In the genomic region with DNA sequence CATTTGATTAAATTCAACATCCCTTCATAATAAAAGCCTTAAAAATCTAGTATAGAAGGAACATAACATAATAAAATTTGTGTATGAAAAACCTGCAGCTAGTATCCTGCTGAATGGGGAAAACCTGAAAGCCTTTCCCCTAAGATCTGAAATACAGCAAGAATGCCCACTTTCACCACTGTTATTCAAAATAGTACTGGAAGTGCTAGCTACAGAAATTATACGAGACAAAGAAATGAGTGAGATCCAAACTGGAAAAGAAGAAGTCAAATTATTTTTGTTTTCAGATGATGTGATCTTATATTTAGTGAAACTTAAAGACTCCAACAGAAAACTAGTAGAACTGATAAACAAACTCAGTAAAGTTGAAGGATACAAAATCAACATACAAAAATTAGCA, we compare ENCODE assay signal across 19 cellular contexts.
A peak's percentile ranks its signal among the peaks of the same experiment; 100 is the strongest.
DNase-seq lines count a peak whose midpoint lies in the region; ATAC-seq and TF ChIP-seq lines count a peak whose summit lies in the region.
"Had no signal": no experiment of that assay in that cellular context is flagged by ENCODE, and none has a peak within 500 bp of the region (broad histone marks: within the 10 kb centered on the region; RNA-seq: fewer than 3 reads in every experiment).

No MANE protein-coding gene starts in this region.

- no peaks in the 10 kb centered on the region for H3K79me2 ChIP-seq in OCI-LY3 (ENCODE audit: low read length)

- H4K20me1 ChIP-seq in OCI-LY3 (ENCODE audit: insufficient read depth, low read length) = no peaks in the 10 kb centered on the region

- H3K4me2 ChIP-seq in OCI-LY3 (ENCODE audit: low read length) = 0 out of 2 replicates have a peak overlapping the region, but pooled peaks have one; percentile 1
- H3K4me2 ChIP-seq: GM23338 had no signal

- H3K9ac ChIP-seq in OCI-LY3 (ENCODE audit: low read length) = no peak overlapping the region

- no peaks in the 10 kb centered on the region for H3K36me3 ChIP-seq in OCI-LY3 (replicated peaks; ENCODE audit: low read depth, low read length)
- H3K36me3 ChIP-seq: BE2C had no signal

- no peak for TF ChIP-seq CTCF in OCI-LY3 (IDR thresholded peaks at IDR 0.05; ENCODE audit: low read depth, low read length)

- H3K27ac Mint-ChIP-seq in stimulated activated memory B cell treated with anti-CD40 and anti-IgM and Interleukin-4, amounts not matched to agents 10 μg/mL and 1 μg/mL and 100 μg/mL, for 72 hours = peak overlapping the region; percentile 40
- H3K27ac Mint-ChIP-seq: CD4-positive, CD25-positive, alpha-beta regulatory T cell; GM23338 had no signal

- H3K4me1 Mint-ChIP-seq in stimulated activated memory B cell treated with anti-CD40 and anti-IgM and Interleukin-4, amounts not matched to agents 10 μg/mL and 1 μg/mL and 100 μg/mL, for 72 hours = peaks cover 18% of the 10 kb centered on the region
- H3K4me1 Mint-ChIP-seq: CD4-positive, CD25-positive, alpha-beta regulatory T cell; CD8-positive, alpha-beta memory T cell had no signal

- peaks cover 13% of the 10 kb centered on the region for H3K4me1 ChIP-seq in OCI-LY3 (ENCODE audit: low read length)
- H3K4me1 ChIP-seq: BE2C, Caco-2 had no signal

- no peaks in the 10 kb centered on the region for H3K9me3 ChIP-seq in OCI-LY3 (ENCODE audit: insufficient read depth, low read length)
- H3K9me3 ChIP-seq: BE2C, Caco-2 had no signal

- H3K36me3 Mint-ChIP-seq in stimulated activated memory B cell treated with anti-CD40 and anti-IgM and Interleukin-4, amounts not matched to agents 10 μg/mL and 1 μg/mL and 100 μg/mL, for 72 hours = no peaks in the 10 kb centered on the region
- H3K36me3 Mint-ChIP-seq: CD4-positive, CD25-positive, alpha-beta regulatory T cell had no signal

- H2AFZ ChIP-seq in OCI-LY3 (ENCODE audit: low read depth, low read length) = no peak overlapping the region
- H2AFZ ChIP-seq: GM23338 had no signal

- DNase-seq in NCI-H748 treated with DMSO at 0.1 percent for 48 hours (lab: John Stamatoyannopoulos, UW) = no peak
- DNase-seq in G401 (ENCODE audit: low spot score) = no peak
- DNase-seq: ACHN; BE2C; C1 segment of cervical spinal cord; Caco-2; CD4-positive, CD25-positive, alpha-beta regulatory T cell; CD8-positive, alpha-beta memory T cell; DMS153; DMS79; GF-D8; HCEC 1CT; IMR-90 had no signal

- no peak overlapping the region for H3K4me3 Mint-ChIP-seq in stimulated activated memory B cell treated with anti-CD40 and anti-IgM and Interleukin-4, amounts not matched to agents 10 μg/mL and 1 μg/mL and 100 μg/mL, for 72 hours
- H3K4me3 Mint-ChIP-seq: CD4-positive, CD25-positive, alpha-beta regulatory T cell; CD8-positive, alpha-beta memory T cell; GM23338 had no signal

- peaks cover 8% of the 10 kb centered on the region for H3K9me3 Mint-ChIP-seq in stimulated activated memory B cell treated with anti-CD40 and anti-IgM and Interleukin-4, amounts not matched to agents 10 μg/mL and 1 μg/mL and 100 μg/mL, for 72 hours

- in situ Hi-C loops in G401 (cut with HindIII; ENCODE audit: low sequenced_read_pairs) = no loop called here

- H3K27me3 Mint-ChIP-seq in stimulated activated memory B cell treated with anti-CD40 and anti-IgM and Interleukin-4, amounts not matched to agents 10 μg/mL and 1 μg/mL and 100 μg/mL, for 72 hours = no peaks in the 10 kb centered on the region
- H3K27me3 Mint-ChIP-seq: CD4-positive, CD25-positive, alpha-beta regulatory T cell had no signal

- no peak overlapping the region for H3K4me3 ChIP-seq in OCI-LY3 (ENCODE audit: low read length)
- H3K4me3 ChIP-seq: GM23338, K562 had no signal

- peak; percentile 69 for ATAC-seq in GM18858 (IDR thresholded peaks at IDR 0.05; ENCODE audit: unreplicated experiment)
- no peak for ATAC-seq in stimulated activated memory B cell treated with anti-CD40 and anti-IgM and Interleukin-4, amounts not matched to agents 10 μg/mL and 1 μg/mL and 100 μg/mL, for 72 hours
- ATAC-seq in HG03565 (IDR thresholded peaks at IDR 0.05; ENCODE audit: unreplicated experiment) = no peak
- ATAC-seq: GM23338, K562 had no signal

- no peak overlapping the region for H3K27ac ChIP-seq in OCI-LY3 (ENCODE audit: low read length)

- H3K27me3 ChIP-seq in OCI-LY3 (ENCODE audit: low read depth, low read length) = no peaks in the 10 kb centered on the region
- H3K27me3 ChIP-seq: BE2C had no signal
